8 cellular contexts compared by ENCODE assay signal in the genomic region with DNA sequence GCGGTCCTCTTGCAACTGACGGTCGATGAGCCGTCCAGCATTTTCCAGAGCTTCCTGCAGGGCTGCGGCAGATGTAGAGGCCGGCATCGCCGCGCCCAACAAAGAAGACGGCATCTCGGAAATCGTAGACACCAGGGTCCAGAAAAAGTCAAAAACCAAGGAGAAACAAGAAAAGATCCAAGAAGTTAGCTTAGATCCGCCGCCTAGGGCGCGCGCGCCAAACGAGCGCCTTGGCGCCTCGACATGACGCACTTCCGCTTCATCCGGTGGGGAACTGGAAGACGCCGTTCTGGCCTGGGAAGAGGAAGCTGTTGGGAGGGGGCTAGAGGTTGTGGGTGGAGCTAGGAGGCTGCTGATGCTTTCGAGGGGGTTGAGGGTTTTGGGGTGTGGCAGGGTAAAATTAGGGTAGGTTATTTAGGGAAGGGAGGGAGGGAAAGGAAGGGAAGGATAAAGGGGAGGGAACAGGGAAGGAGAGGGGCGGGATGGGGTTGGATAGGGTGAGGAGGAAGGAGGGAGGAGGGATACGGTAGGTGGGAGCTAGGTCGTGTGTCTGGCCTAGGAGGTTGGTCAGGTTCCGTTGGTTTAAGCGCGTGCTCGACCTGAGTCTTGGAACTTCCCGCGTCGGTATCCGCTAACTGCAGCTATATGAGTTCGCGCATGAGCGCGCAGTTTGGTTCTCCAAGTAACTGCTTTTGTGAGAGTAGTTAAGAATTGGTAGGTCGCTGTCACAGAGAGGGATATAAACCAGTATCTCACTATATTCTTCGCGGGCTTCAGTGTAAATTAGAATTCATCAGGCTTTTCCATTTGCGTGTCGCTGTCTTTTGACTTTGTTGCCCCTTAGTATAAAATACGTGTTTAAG. TPM values are rescaled to one million over a fixed set of nuclear protein-coding genes. Genes with fewer than 3 reads are reported as not detected.
DNase-seq lines count a peak whose midpoint lies in the region; ATAC-seq and TF ChIP-seq lines count a peak whose summit lies in the region.

A gene (minus strand): TSS at position 243 of the 863 bp plus-strand sequence. CDS start 129 bp downstream, at position 114.

- no peaks in the 10 kb centered on the region for H3K9me3 Mint-ChIP-seq in endothelial cell (ENCODE audit: unreplicated experiment)

- no peak within 1 kb of the TSS for H2AFZ ChIP-seq in OCI-LY1 (ENCODE audit: low read length)

- H4K20me1 ChIP-seq in OCI-LY1 (ENCODE audit: insufficient read depth, low read length) = no peaks in the 10 kb centered on the region

- H3K4me1 Mint-ChIP-seq in endothelial cell (ENCODE audit: unreplicated experiment) = peaks cover 21% of the 10 kb centered on the region

- peak; percentile 96 for ATAC-seq in GM21447 (IDR thresholded peaks at IDR 0.05; ENCODE audit: unreplicated experiment)

- WGBS in HUES64 = 2% methylated on average over 49 of the region's 49 CpGs

- peaks cover 46% of the 10 kb centered on the region for H3K79me2 ChIP-seq in OCI-LY1 (ENCODE audit: insufficient read depth, low read length)

- peak within 1 kb of the TSS; percentile 98 for H3K4me3 Mint-ChIP-seq in endothelial cell (ENCODE audit: unreplicated experiment)

- peaks cover 3% of the 10 kb centered on the region; the same call in 1 of the 2 replicates for H3K36me3 ChIP-seq in HUES64 (ENCODE audit: insufficient read depth, low read length)
- H3K36me3 ChIP-seq in OCI-LY1 (ENCODE audit: insufficient read depth, low read length) = peaks cover 9% of the 10 kb centered on the region; the same call in 1 of the 2 replicates

- DNase-seq in D341Med (ENCODE audit: low spot score) (peak; percentile 91), endothelial cell (ENCODE audit: low spot score) (peak; percentile 84), midbrain (lab: John Stamatoyannopoulos, UW) (peak; percentile 97)
- DNase-seq in activated CD8-positive, alpha-beta memory T cell treated with anti-CD3 and anti-CD28 coated beads, Interleukin-2, amount 50 U/mL, for 4 hours = peak; percentile 88
- DNase-seq in stimulated activated CD8-positive, alpha-beta memory T cell treated with anti-CD3 and anti-CD28 coated beads, Interleukin-2, amount 100 ng/mL, for 1 hour (ENCODE audit: low read depth in 2 of 2) = peak; percentile 70 to 75

- no peaks in the 10 kb centered on the region for H3F3A ChIP-seq in OCI-LY1 (ENCODE audit: insufficient read depth, low read length)

- H3K27ac Mint-ChIP-seq in endothelial cell (ENCODE audit: unreplicated experiment) = peak within 1 kb of the TSS; percentile 94

- H3K4me3 ChIP-seq in HUES64 (ENCODE audit: low read length) = peak within 1 kb of the TSS; percentile 90
- H3K4me3 ChIP-seq in OCI-LY1 (ENCODE audit: low read depth, low read length, poor library complexity, severe bottlenecking) = peak within 1 kb of the TSS; percentile 99

- TF ChIP-seq CTCF in OCI-LY1 (IDR thresholded peaks at IDR 0.05; ENCODE audit: low read length) = no peak
- TF ChIP-seq CTCF in endothelial cell (IDR thresholded peaks at IDR 0.05; ENCODE audit: unreplicated experiment) = no peak

- H3K36me3 Mint-ChIP-seq in endothelial cell (ENCODE audit: low read depth, unreplicated experiment) = peaks cover 5% of the 10 kb centered on the region

- H3K27ac ChIP-seq in HUES64 (ENCODE audit: low read depth, low read length) = peak within 1 kb of the TSS; percentile 60
- peak within 1 kb of the TSS; percentile 62 for H3K27ac ChIP-seq in OCI-LY1 (ENCODE audit: low read depth, low read length, poor library complexity, severe bottlenecking)

- peak within 1 kb of the TSS; percentile 92 for H3K4me2 ChIP-seq in OCI-LY1 (ENCODE audit: low read length)

- H3K9me3 ChIP-seq in HUES64 (ENCODE audit: insufficient read depth, low read depth, low read length) = no peaks in the 10 kb centered on the region
- H3K9me3 ChIP-seq in OCI-LY1 (ENCODE audit: low read length) = no peaks in the 10 kb centered on the region

- H3K27me3 ChIP-seq in HUES64 (ENCODE audit: insufficient read depth, low read length) = no peaks in the 10 kb centered on the region
- H3K27me3 ChIP-seq in OCI-LY1 (ENCODE audit: insufficient read depth, low read length) = no peaks in the 10 kb centered on the region

- no peaks in the 10 kb centered on the region for H3K9me2 ChIP-seq in OCI-LY1 (ENCODE audit: low read depth, low read length)

- H3K27me3 Mint-ChIP-seq in endothelial cell (ENCODE audit: unreplicated experiment) = peaks cover 6% of the 10 kb centered on the region

- H3K9ac ChIP-seq in HUES64 (ENCODE audit: low read depth, low read length) (peak within 1 kb of the TSS; percentile 90), OCI-LY1 (ENCODE audit: low read length) (peak within 1 kb of the TSS; percentile 97)

- H3K4me1 ChIP-seq in HUES64 (ENCODE audit: insufficient read depth, low read length) (peaks cover 12% of the 10 kb centered on the region), OCI-LY1 (ENCODE audit: insufficient read depth, low read length, severe bottlenecking) (peaks cover 31% of the 10 kb centered on the region)

RNA-seq across cellular contexts. Expression of the gene that starts here (rescaled TPM):
- polyA plus RNA-seq in HUES64 (2013, experiment 1 of 2) = 42.2 TPM
- polyA plus RNA-seq in HUES64 (2013, experiment 2 of 2) = 39.9 TPM
- total RNA-seq in endothelial cell (ENCODE audit: unreplicated experiment) = 34.0 TPM

Comparison
In these comparisons a context has a peak if more than half of its experiments do, and no peak if none do; other contexts are left out.
1. Peak in every context shown above with its lines: DNase-seq, ATAC-seq, H3K4me3 ChIP-seq and H3K27ac ChIP-seq.